In genomic region chr2:188199716-188200128, GRCh38 we compare ENCODE assay signal across 13 cellular contexts.
DNase-seq lines count a peak whose midpoint lies in the region; TF ChIP-seq lines count a peak whose summit lies in the region.
"Had no signal": no experiment of that assay in that cellular context is flagged by ENCODE, and none has a peak within 500 bp of the region (broad histone marks: within the 10 kb centered on the region; RNA-seq: fewer than 3 reads in every experiment).

No MANE protein-coding gene starts in this region.

- no peak overlapping the region for H3K4me3 ChIP-seq in ACC112 (ENCODE audit: low read depth, low read length)
- H3K4me3 ChIP-seq in astrocyte of the cerebellum (ENCODE audit: low read depth, low read length), result no peak overlapping the region
- H3K4me3 ChIP-seq in MG63, result no peak overlapping the region
- H3K4me3 ChIP-seq in HAP-1, result no peak overlapping the region

- H3K79me2 ChIP-seq in ACC112 (ENCODE audit: control insufficient read depth, insufficient read depth, low read length, unreplicated experiment), result no peaks in the 10 kb centered on the region

- no peak for TF ChIP-seq CTCF in astrocyte of the cerebellum (IDR thresholded peaks at IDR 0.05; ENCODE audit: low read depth, low read length, missing control alignments)

- DNase-seq in HS-27A (ENCODE audit: low read depth), result peak; percentile 50
- DNase-seq in astrocyte of the cerebellum (ENCODE audit: low read depth), result peak; percentile 78
- peak; percentile 10 for DNase-seq in iPS-NIHi11 (ENCODE audit: low spot score)
- no peak for DNase-seq in MG63
- no peak for DNase-seq in HAP-1 (ENCODE audit: low spot score in 2 of 2)
- DNase-seq in DMS53 treated with DMSO at 0.1 percent for 48 hours (lab: John Stamatoyannopoulos, UW; ENCODE audit: unreplicated experiment), result no peak
- no peak for DNase-seq in DMS79 treated with DMSO at 0.1 percent for 48 hours (lab: John Stamatoyannopoulos, UW)
- DNase-seq: activated CD4-positive, alpha-beta T cell treated with anti-CD3 and anti-CD28 coated beads, Interleukin-2, amount 10 ng/mL, durations not matched to agents 7 days and 5 days; activated naive CD4-positive, alpha-beta T cell; natural killer cell; NCI-H1092; NCI-H526 had no signal

- H3K4me1 ChIP-seq in ACC112 (ENCODE audit: control insufficient read depth, insufficient read depth, low read length, unreplicated experiment), result peaks cover 17% of the 10 kb centered on the region
- peaks cover 3% of the 10 kb centered on the region for H3K4me1 ChIP-seq in HAP-1

- no peaks in the 10 kb centered on the region for H3K27me3 ChIP-seq in ACC112 (ENCODE audit: insufficient read depth, low read length)
- no peaks in the 10 kb centered on the region for H3K27me3 ChIP-seq in MG63
- H3K27me3 ChIP-seq in HAP-1 (ENCODE audit: low read depth), result no peaks in the 10 kb centered on the region

- H3K36me3 ChIP-seq in ACC112 (ENCODE audit: insufficient read depth, low read length) (no peaks in the 10 kb centered on the region), MG63 (no peaks in the 10 kb centered on the region), HAP-1 (replicated peaks) (no peaks in the 10 kb centered on the region)

- H3K27ac ChIP-seq in ACC112 (ENCODE audit: low read depth, low read length), result peak overlapping the region; percentile 14

- no peaks in the 10 kb centered on the region for H3K9me3 ChIP-seq in MG63
- no peaks in the 10 kb centered on the region for H3K9me3 ChIP-seq in HAP-1

- in situ Hi-C loops in astrocyte of the cerebellum (cut with HindIII; ENCODE audit: low sequenced_read_pairs) (no loop called here), HAP-1 (cut with MboI; ENCODE audit: low sequenced_read_pairs) (no loop called here)

- peak overlapping the region; percentile 7 for H2AFZ ChIP-seq in ACC112 (ENCODE audit: low read length, unreplicated experiment)

Comparison
In these comparisons a context has a peak if more than half of its experiments do, and no peak if none do; other contexts are left out.
1. DNase-seq: peak in HS-27A (single experiment), astrocyte of the cerebellum (single experiment) and iPS-NIHi11 (single experiment); none in MG63 (single experiment), HAP-1 (0 of 2), DMS53 treated with DMSO at 0.1 percent for 48 hours (single experiment) and DMS79 treated with DMSO at 0.1 percent for 48 hours (single experiment).